ENCODE assay signal across 5 cellular contexts in the genomic region with DNA sequence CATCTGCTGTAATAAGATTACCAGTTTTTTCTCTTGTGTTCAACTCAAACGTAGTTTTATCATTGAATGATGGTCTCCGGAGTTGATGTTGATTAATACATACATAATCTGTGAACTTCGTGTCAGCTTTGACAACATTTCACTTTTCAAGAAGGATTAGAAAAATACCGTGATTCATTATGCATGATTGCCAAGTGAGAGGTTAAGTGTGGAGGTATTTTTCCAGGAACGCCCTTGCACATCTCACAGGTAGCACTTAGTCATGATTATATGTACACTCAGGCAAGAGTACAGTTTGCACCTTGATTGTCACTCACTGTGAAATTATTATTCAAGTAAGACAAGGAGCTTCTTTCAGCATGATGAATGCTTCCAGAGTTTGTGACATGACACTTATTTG.
DNase-seq lines count a peak whose midpoint lies in the region; ATAC-seq and TF ChIP-seq lines count a peak whose summit lies in the region.
"Not testable (repeated sequence)": the region's sequence is repeated elsewhere in the genome, so short reads cannot be mapped to it uniquely, and the experiment has no call there.

No MANE protein-coding gene starts in this region.

- H3K4me3 ChIP-seq in epithelial cell of esophagus (ENCODE audit: low read length); esophagus squamous epithelium; left lung: not testable (repeated sequence)

- H3K4me1 Mint-ChIP-seq in MCF 10A (ENCODE audit: insufficient read depth, unreplicated experiment), result peaks cover 10% of the 10 kb centered on the region

- DNase-seq in MCF 10A (ENCODE audit: unreplicated experiment) (peak; percentile 49), epithelial cell of esophagus (ENCODE audit: low read depth) (peak; percentile 69), putamen (ENCODE audit: low spot score) (peak; percentile 39)
- DNase-seq in esophagus squamous epithelium (lab: John Stamatoyannopoulos, UW); left lung: not testable (repeated sequence)

- not testable (repeated sequence) for H3K27me3 Mint-ChIP-seq in MCF 10A (ENCODE audit: insufficient read depth, unreplicated experiment)

- H3K9me3 Mint-ChIP-seq in MCF 10A (ENCODE audit: unreplicated experiment), result not testable (repeated sequence)

- TF ChIP-seq POLR2A in esophagus squamous epithelium (IDR thresholded peaks at IDR 0.05), result not testable (repeated sequence)

- H3K27me3 ChIP-seq in esophagus squamous epithelium, left lung: not testable (repeated sequence)

- CTCF ChIA-PET in MCF 10A (lab: Yijun Ruan, JAX), result not testable (repeated sequence)

- not testable (repeated sequence) for BruUV-seq in MCF 10A (replicated peaks; lab: Mats Ljungman, UMichigan)

- not testable (repeated sequence) for H3K27ac Mint-ChIP-seq in MCF 10A (ENCODE audit: low read depth, unreplicated experiment)

- peak overlapping the region in 3 of 4 donors; percentile 6 to 63 (median 22) for H3K27ac ChIP-seq in esophagus squamous epithelium
- H3K27ac ChIP-seq in left lung, result not testable (repeated sequence)

- TF ChIP-seq CTCF in MCF 10A (IDR thresholded peaks at IDR 0.05; ENCODE audit: unreplicated experiment); epithelial cell of esophagus (IDR thresholded peaks at IDR 0.05; ENCODE audit: insufficient read depth, low read depth, low read length, missing control alignments); esophagus squamous epithelium (IDR thresholded peaks at IDR 0.05); left lung (IDR thresholded peaks at IDR 0.05): not testable (repeated sequence)

- H3K9me3 ChIP-seq in esophagus squamous epithelium, left lung: not testable (repeated sequence)

- not testable (repeated sequence) for H3K36me3 ChIP-seq in esophagus squamous epithelium, left lung

- WGBS in esophagus squamous epithelium, 2 donors, result 35 to 63% methylated on average over 5 of the region's 5 CpGs

- intact Hi-C loops in MCF 10A (cut with micrococcal nuclease); esophagus squamous epithelium (cut with DNase I); left lung (cut with DNase I): not testable (repeated sequence)

- not testable (repeated sequence) for H3K36me3 Mint-ChIP-seq in MCF 10A (ENCODE audit: insufficient read depth, unreplicated experiment)

- not testable (repeated sequence) for H3K4me1 ChIP-seq in esophagus squamous epithelium, left lung

- ATAC-seq in left lung, result peak; percentile 37

- POLR2A ChIA-PET in MCF 10A (lab: Yijun Ruan, JAX), result not testable (repeated sequence)

- H3K4me3 Mint-ChIP-seq in MCF 10A (ENCODE audit: unreplicated experiment), result not testable (repeated sequence)
